In genomic region chr13:64551755-64552154, GRCh38 we compare ENCODE assay signal across 16 cellular contexts.
DNase-seq lines count a peak whose midpoint lies in the region; ATAC-seq and TF ChIP-seq lines count a peak whose summit lies in the region.
"Had no signal": no experiment of that assay in that cellular context is flagged by ENCODE, and none has a peak within 500 bp of the region (broad histone marks: within the 10 kb centered on the region; RNA-seq: fewer than 3 reads in every experiment).

No MANE protein-coding gene starts in this region.

- H3K27ac ChIP-seq in mesodermal cell (ENCODE audit: low read depth, low read length, severe bottlenecking) = peak overlapping the region; percentile 68
- H3K27ac ChIP-seq in vagina = no peak overlapping the region
- H3K27ac ChIP-seq: pancreas, tibial nerve had no signal

- peak; percentile 58 for DNase-seq in GM04503 (ENCODE audit: low read depth)
- DNase-seq in NCI-H460 (ENCODE audit: extremely low read depth, low read depth) = peak; percentile 33
- DNase-seq in brain pericyte (ENCODE audit: low read depth, low spot score) = peak; percentile 13
- DNase-seq in lower leg skin (ENCODE audit: low spot score in 2 of 2) = no peak
- no peak for DNase-seq in KG1 (lab: John Stamatoyannopoulos, UW)
- no peak for DNase-seq in vagina (ENCODE audit: extremely low spot score in 2 of 2)
- DNase-seq: activated CD8-positive, alpha-beta memory T cell treated with anti-CD3 and anti-CD28 coated beads for 24 hours; activated gamma-delta T cell treated with Interleukin-2 at 50 U/mL for 16 hours; Caco-2; central memory CD4-positive, alpha-beta T cell; pancreas; stimulated activated CD4-positive, alpha-beta T cell treated with anti-CD3 and anti-CD28 coated beads, Interleukin-15, amount 100 ng/mL, for 24 hours had no signal

- H3K27me3 ChIP-seq in vagina = no peaks in the 10 kb centered on the region
- H3K27me3 ChIP-seq: pancreas, tibial nerve had no signal

- H3K36me3 ChIP-seq in mesodermal cell (ENCODE audit: control insufficient read depth, insufficient read depth, low read length) = no peaks in the 10 kb centered on the region
- H3K36me3 ChIP-seq in vagina = no peaks in the 10 kb centered on the region
- H3K36me3 ChIP-seq: pancreas, tibial nerve had no signal

- no peak overlapping the region for H3K4me3 ChIP-seq in mesodermal cell (ENCODE audit: extremely low read depth, insufficient read depth, low read length, poor library complexity, severe bottlenecking)
- no peak overlapping the region for H3K4me3 ChIP-seq in lower leg skin (ENCODE audit: low read depth, poor library complexity, severe bottlenecking)
- no peak overlapping the region for H3K4me3 ChIP-seq in vagina
- H3K4me3 ChIP-seq: pancreas, tibial nerve had no signal

- TF ChIP-seq CTCF in lower leg skin (IDR thresholded peaks at IDR 0.05) (no peak), vagina (IDR thresholded peaks at IDR 0.05) (no peak)

- ATAC-seq in HG03354 (IDR thresholded peaks at IDR 0.05; ENCODE audit: poor library complexity, severe bottlenecking, unreplicated experiment) = no peak
- ATAC-seq: pancreas, Right ventricle myocardium inferior had no signal

- intact Hi-C loops in lower leg skin (cut with DNase I; ENCODE audit: low total_unique reads) = no loop called here
- intact Hi-C loops in vagina (cut with DNase I) = no loop called here

- WGBS in mesodermal cell (ENCODE audit: insufficient coverage in 2 of 2), 2 experiments = no CpG with 5 or more reads among the region's 1 CpG
- 72 to 73% methylated on average over 1 of the region's 1 CpG for WGBS in lower leg skin, 2 donors

- H3K9me3 ChIP-seq in mesodermal cell (ENCODE audit: control insufficient read depth, low read length) (no peaks in the 10 kb centered on the region), vagina (no peaks in the 10 kb centered on the region)
- H3K9me3 ChIP-seq: Caco-2, pancreas, tibial nerve had no signal

- H3K4me1 ChIP-seq in mesodermal cell (ENCODE audit: control insufficient read depth, insufficient read depth, low read length, poor library complexity, severe bottlenecking) = no peaks in the 10 kb centered on the region
- H3K4me1 ChIP-seq in vagina = no peaks in the 10 kb centered on the region
- H3K4me1 ChIP-seq: Caco-2, pancreas, tibial nerve had no signal

- no peak for TF ChIP-seq POLR2A in lower leg skin (IDR thresholded peaks at IDR 0.05)
- TF ChIP-seq POLR2A in vagina (IDR thresholded peaks at IDR 0.05) = no peak

Comparison
In these comparisons a context has a peak if more than half of its experiments do, and no peak if none do; other contexts are left out.
1. DNase-seq: peak in GM04503 (single experiment), NCI-H460 (single experiment) and brain pericyte (single experiment); none in lower leg skin (0 of 2), KG1 (single experiment) and vagina (0 of 2).